15 cellular contexts compared by ENCODE assay signal in genomic region chr7:118657391-118658005, GRCh38.
DNase-seq lines count a peak whose midpoint lies in the region; ATAC-seq and TF ChIP-seq lines count a peak whose summit lies in the region.
"Had no signal": no experiment of that assay in that cellular context is flagged by ENCODE, and none has a peak within 500 bp of the region (broad histone marks: within the 10 kb centered on the region; RNA-seq: fewer than 3 reads in every experiment).

No MANE protein-coding gene starts in this region.

- ATAC-seq in DND-41 (ENCODE audit: insufficient read depth, low read depth) (peak; percentile 65), GM19328 (IDR thresholded peaks at IDR 0.05; ENCODE audit: unreplicated experiment) (peak; percentile 89), HG02852 (IDR thresholded peaks at IDR 0.05; ENCODE audit: unreplicated experiment) (peak; percentile 91), heart left ventricle (no peak)
- ATAC-seq in activated CD4-positive, CD25-positive, alpha-beta regulatory T cell treated with anti-CD3 and anti-CD28 coated beads, Interleukin-2, amount 50 U/mL, for 24 hours, result no peak
- ATAC-seq: stimulated activated effector memory CD8-positive, alpha-beta T cell treated with anti-CD3 and anti-CD28 coated beads, Interleukin-12 subunit alpha, Interleukin-12 subunit beta, amount 100 ng/mL, for 72 hours; T-helper 17 cell had no signal

- H3K4me1 ChIP-seq in DND-41 (ENCODE audit: insufficient read depth, low read length) (peaks cover 14% of the 10 kb centered on the region), MM.1S (ENCODE audit: low read length) (peaks cover 11% of the 10 kb centered on the region; the same call in 1 of the 2 replicates), heart left ventricle (no peaks in the 10 kb centered on the region), adrenal gland (replicated peaks in 1 of 2) (no peaks in the 10 kb centered on the region)

- H3K9me3 ChIP-seq in DND-41 (ENCODE audit: insufficient read depth, low read length, severe bottlenecking) (no peaks in the 10 kb centered on the region), MM.1S (replicated peaks; ENCODE audit: insufficient read depth, low read length) (no peaks in the 10 kb centered on the region), heart left ventricle (no peaks in the 10 kb centered on the region), adrenal gland (replicated peaks in 1 of 3) (no peaks in the 10 kb centered on the region)

- WGBS in heart left ventricle, 4 donors, result 78 to 85% (median 78%) methylated on average over 5 of the region's 5 CpGs
- 65 to 70% (median 69%) methylated on average over 5 of the region's 5 CpGs for WGBS in adrenal gland, 4 donors

- H3K4me2 ChIP-seq in DND-41 (ENCODE audit: insufficient read depth, low read length) (peak overlapping the region; percentile 19; the same call in 1 of the 2 replicates), MM.1S (ENCODE audit: low read depth, low read length) (peak overlapping the region; percentile 25; the same call in 1 of the 2 replicates)

- TF ChIP-seq CTCF in DND-41 (IDR thresholded peaks at IDR 0.05; ENCODE audit: borderline replicate concordance, extremely low read depth, low read length, poor library complexity, severe bottlenecking) (no peak), MM.1S (IDR thresholded peaks at IDR 0.05; ENCODE audit: low read length) (no peak), heart left ventricle (IDR thresholded peaks at IDR 0.05) (no peak), adrenal gland (IDR thresholded peaks at IDR 0.05) (no peak)

- H3K9me2 ChIP-seq in MM.1S (replicated peaks; ENCODE audit: insufficient read depth, low read length), result no peaks in the 10 kb centered on the region

- no peaks in the 10 kb centered on the region for H4K20me1 ChIP-seq in DND-41 (ENCODE audit: insufficient read depth, low read length)
- no peaks in the 10 kb centered on the region for H4K20me1 ChIP-seq in MM.1S (ENCODE audit: insufficient read depth, low read length)

- H3K27me3 ChIP-seq in DND-41 (ENCODE audit: insufficient read depth, low read length, poor library complexity), result no peaks in the 10 kb centered on the region
- H3K27me3 ChIP-seq in MM.1S (replicated peaks; ENCODE audit: insufficient read depth, low read length), result no peaks in the 10 kb centered on the region
- no peaks in the 10 kb centered on the region for H3K27me3 ChIP-seq in heart left ventricle
- no peaks in the 10 kb centered on the region for H3K27me3 ChIP-seq in adrenal gland

- intact Hi-C loops in heart left ventricle (cut with DNase I), result no loop called here
- intact Hi-C loops in adrenal gland (cut with DNase I), result no loop called here

- no peak for DNase-seq in DND-41
- peak; percentile 79 for DNase-seq in MM.1S
- DNase-seq in heart left ventricle, result no peak
- no peak for DNase-seq in NCI-H524 treated with DMSO at 0.1 percent for 48 hours (lab: John Stamatoyannopoulos, UW)
- no peak for DNase-seq in adrenal gland
- DNase-seq: ACHN; anterior cingulate cortex; H7; NCI-H345; stimulated activated CD4-positive, alpha-beta T cell treated with anti-CD3 and anti-CD28 coated beads, Interleukin-12 subunit alpha, Interleukin-12 subunit beta, amount 100 ng/mL, for 4 hours; T-helper 17 cell had no signal

- H3K9ac ChIP-seq in DND-41 (ENCODE audit: low read depth, low read length) (no peak overlapping the region), MM.1S (ENCODE audit: low read length) (no peak overlapping the region)

- H3K27ac ChIP-seq in DND-41 (ENCODE audit: low read length), result 0 out of 2 replicates have a peak overlapping the region, but pooled peaks have one; percentile 1
- peak overlapping the region; percentile 12; the same call in 1 of the 2 replicates for H3K27ac ChIP-seq in MM.1S (ENCODE audit: low read length)
- no peak overlapping the region for H3K27ac ChIP-seq in heart left ventricle
- H3K27ac ChIP-seq in adrenal gland, result no peak overlapping the region

- H3K36me3 ChIP-seq in DND-41 (ENCODE audit: insufficient read depth, low read length) (no peaks in the 10 kb centered on the region), MM.1S (replicated peaks; ENCODE audit: insufficient read depth, low read length) (no peaks in the 10 kb centered on the region), heart left ventricle (no peaks in the 10 kb centered on the region), adrenal gland (replicated peaks in 1 of 2) (no peaks in the 10 kb centered on the region)

- H3K79me2 ChIP-seq in DND-41 (ENCODE audit: insufficient read depth, low read length) (no peaks in the 10 kb centered on the region), MM.1S (ENCODE audit: low read length) (no peaks in the 10 kb centered on the region)

- H3F3A ChIP-seq in MM.1S (ENCODE audit: insufficient read depth, low read length), result no peaks in the 10 kb centered on the region

- H3K4me3 ChIP-seq in DND-41 (ENCODE audit: low read depth in 1 of 2, low read length in 2 of 2) (no peak overlapping the region), MM.1S (ENCODE audit: low read length) (no peak overlapping the region), heart left ventricle (no peak overlapping the region), adrenal gland (no peak overlapping the region)

- TF ChIP-seq POLR2A in heart left ventricle (IDR thresholded peaks at IDR 0.05), result no peak
- no peak for TF ChIP-seq POLR2A in adrenal gland (IDR thresholded peaks at IDR 0.05)

- H2AFZ ChIP-seq in DND-41 (ENCODE audit: low read depth, low read length) (peak overlapping the region; percentile 59), MM.1S (ENCODE audit: low read length) (peak overlapping the region; percentile 10; the same call in 1 of the 2 replicates)

Comparison
In these comparisons a context has a peak if more than half of its experiments do, and no peak if none do; other contexts are left out.
1. ATAC-seq: peak in DND-41 (single experiment), GM19328 (single experiment) and HG02852 (single experiment); none in heart left ventricle (0 of 4) and activated CD4-positive, CD25-positive, alpha-beta regulatory T cell treated with anti-CD3 and anti-CD28 coated beads, Interleukin-2, amount 50 U/mL, for 24 hours (0 of 2).
2. H3K27ac ChIP-seq: peak in DND-41 (single experiment) and MM.1S (single experiment); none in heart left ventricle (0 of 12) and adrenal gland (0 of 5).